ENCODE assay signal across 20 cellular contexts in genomic region chr11:120403966-120404365, GRCh38.
"Had no signal": no experiment of that assay in that cellular context is flagged by ENCODE, and none has a peak within 500 bp of the region (broad histone marks: within the 10 kb centered on the region; RNA-seq: fewer than 3 reads in every experiment).

No MANE protein-coding gene starts in this region.

- FAIRE-seq: bronchial epithelial cell, small intestine had no signal

- H3K27me3 ChIP-seq: tibial artery, uterus had no signal

- H3K9ac ChIP-seq: parathyroid adenoma had no signal

- H3K9me3 Mint-ChIP-seq: activated CD4-positive, alpha-beta memory T cell treated with anti-CD3 and anti-CD28 coated beads, Interleukin-2, amount 10 ng/mL, durations not matched to agents 7 days and 5 days; activated naive CD8-positive, alpha-beta T cell treated with anti-CD3 and anti-CD28 coated beads, Interleukin-2, amount 10 ng/mL, durations not matched to agents 7 days and 5 days; endodermal cell; immature natural killer cell; memory B cell; neural crest cell; stimulated activated effector memory CD8-positive, alpha-beta T cell treated with anti-CD3 and anti-CD28 coated beads, Interleukin-12 subunit alpha, Interleukin-12 subunit beta, amount 100 ng/mL, for 72 hours had no signal

- ATAC-seq: activated CD4-positive, alpha-beta T cell treated with anti-CD3 and anti-CD28 coated beads for 36 hours; esophagus mucosa; left colon; stimulated activated effector memory CD8-positive, alpha-beta T cell treated with anti-CD3 and anti-CD28 coated beads, Interleukin-12 subunit alpha, Interleukin-12 subunit beta, amount 100 ng/mL, for 72 hours had no signal

- H3K27ac Mint-ChIP-seq: activated CD4-positive, alpha-beta memory T cell treated with anti-CD3 and anti-CD28 coated beads, Interleukin-2, amount 10 ng/mL, durations not matched to agents 7 days and 5 days; activated CD4-positive, alpha-beta T cell treated with anti-CD3 and anti-CD28 coated beads for 36 hours; activated naive CD8-positive, alpha-beta T cell treated with anti-CD3 and anti-CD28 coated beads, Interleukin-2, amount 10 ng/mL, durations not matched to agents 7 days and 5 days; immature natural killer cell; memory B cell; stimulated activated effector memory CD8-positive, alpha-beta T cell treated with anti-CD3 and anti-CD28 coated beads, Interleukin-12 subunit alpha, Interleukin-12 subunit beta, amount 100 ng/mL, for 72 hours had no signal

- H3K4me1 ChIP-seq: parathyroid adenoma, uterus had no signal

- H3K36me3 ChIP-seq: tibial artery, uterus had no signal

- H3K27ac ChIP-seq: parathyroid adenoma, tibial artery, uterus had no signal

- H2AFZ ChIP-seq: parathyroid adenoma had no signal

- H3K27me3 Mint-ChIP-seq: memory B cell had no signal

- H3K79me2 ChIP-seq: parathyroid adenoma had no signal

- H3K4me3 Mint-ChIP-seq: activated CD4-positive, alpha-beta memory T cell treated with anti-CD3 and anti-CD28 coated beads, Interleukin-2, amount 10 ng/mL, durations not matched to agents 7 days and 5 days; activated CD4-positive, alpha-beta T cell treated with anti-CD3 and anti-CD28 coated beads for 36 hours; activated naive CD8-positive, alpha-beta T cell treated with anti-CD3 and anti-CD28 coated beads, Interleukin-2, amount 10 ng/mL, durations not matched to agents 7 days and 5 days; endodermal cell; immature natural killer cell; memory B cell; neural crest cell; stimulated activated effector memory CD8-positive, alpha-beta T cell treated with anti-CD3 and anti-CD28 coated beads, Interleukin-12 subunit alpha, Interleukin-12 subunit beta, amount 100 ng/mL, for 72 hours had no signal

- H3K36me3 Mint-ChIP-seq: activated naive CD8-positive, alpha-beta T cell treated with anti-CD3 and anti-CD28 coated beads, Interleukin-2, amount 10 ng/mL, durations not matched to agents 7 days and 5 days; immature natural killer cell; memory B cell; stimulated activated effector memory CD8-positive, alpha-beta T cell treated with anti-CD3 and anti-CD28 coated beads, Interleukin-12 subunit alpha, Interleukin-12 subunit beta, amount 100 ng/mL, for 72 hours had no signal

- DNase-seq: activated CD4-positive, alpha-beta memory T cell treated with anti-CD3 and anti-CD28 coated beads, Interleukin-2, amount 10 ng/mL, durations not matched to agents 7 days and 5 days; activated CD4-positive, alpha-beta T cell treated with anti-CD3 and anti-CD28 coated beads for 36 hours; activated gamma-delta T cell treated with Interleukin-2 at 50 U/mL for 16 hours; activated naive CD8-positive, alpha-beta T cell treated with anti-CD3 and anti-CD28 coated beads, Interleukin-2, amount 10 ng/mL, durations not matched to agents 7 days and 5 days; activated T-cell treated with anti-CD3 and anti-CD28 coated beads, Interleukin-2, amount 50 U/mL, for 48 hours; aorta; endodermal cell; immature natural killer cell; left colon; retina; small intestine; T-helper 9 cell; tibial artery; uterus had no signal

- H3K4me1 Mint-ChIP-seq: activated CD4-positive, alpha-beta memory T cell treated with anti-CD3 and anti-CD28 coated beads, Interleukin-2, amount 10 ng/mL, durations not matched to agents 7 days and 5 days; activated CD4-positive, alpha-beta T cell treated with anti-CD3 and anti-CD28 coated beads for 36 hours; activated naive CD8-positive, alpha-beta T cell treated with anti-CD3 and anti-CD28 coated beads, Interleukin-2, amount 10 ng/mL, durations not matched to agents 7 days and 5 days had no signal

- H3K9me3 ChIP-seq: tibial artery, uterus had no signal

- H3K4me3 ChIP-seq: tibial artery, uterus had no signal
